4 cellular contexts compared by ENCODE assay signal in genomic region chr12:40737416-40737815, GRCh38. TPM values are rescaled to one million over a fixed set of nuclear protein-coding genes. Genes with fewer than 3 reads are reported as not detected.
"Had no signal": no experiment of that assay in that cellular context is flagged by ENCODE, and none has a peak within 500 bp of the region (broad histone marks: within the 10 kb centered on the region; RNA-seq: fewer than 3 reads in every experiment).

No MANE protein-coding gene starts in this region.

RNA-seq across cellular contexts. Expression of gene CNTN1, which starts 45.2 kb away (rescaled TPM):
- total RNA-seq: OCI-LY7; PC-3; T-cell; T-helper 1 cell treated with Interleukin-12 subunit alpha and Interleukin-12 subunit beta and Interleukin-4 antibody, amounts not matched to agents 30 ng/mL and 1 ng/mL, for 36 hours had no signal
